21 cellular contexts compared by ENCODE assay signal in genomic region chrX:130649738-130650137, GRCh38.
DNase-seq lines count a peak whose midpoint lies in the region; ATAC-seq, FAIRE-seq and TF ChIP-seq lines count a peak whose summit lies in the region.
"Had no signal": no experiment of that assay in that cellular context is flagged by ENCODE, and none has a peak within 500 bp of the region (broad histone marks: within the 10 kb centered on the region; RNA-seq: fewer than 3 reads in every experiment).

No MANE protein-coding gene starts in this region.

- TF ChIP-seq POLR2A in A549 (IDR thresholded peaks at IDR 0.05; ENCODE audit: low read length) (no peak), gastroesophageal sphincter (IDR thresholded peaks at IDR 0.05) (no peak)

- H3K9me3 ChIP-seq in A549 (no peaks in the 10 kb centered on the region), HEK293 (ENCODE audit: control insufficient read depth, insufficient read depth, low read depth, low read length) (no peaks in the 10 kb centered on the region), gastroesophageal sphincter (no peaks in the 10 kb centered on the region)
- H3K9me3 ChIP-seq: Caco-2 had no signal

- TF ChIP-seq CTCF in A549 (IDR thresholded peaks at IDR 0.05), result no peak
- no peak for TF ChIP-seq CTCF in HEK293 (tag by site-specific recombination; IDR thresholded peaks at IDR 0.05)
- no peak for TF ChIP-seq CTCF in gastroesophageal sphincter (IDR thresholded peaks at IDR 0.05)

- ATAC-seq in A549 (no peak), gastroesophageal sphincter (no peak), HG03097 (IDR thresholded peaks at IDR 0.05; ENCODE audit: low FRiP score, unreplicated experiment) (no peak)
- ATAC-seq: CD8-positive, alpha-beta T cell had no signal

- POLR2A ChIA-PET in A549 (lab: Yijun Ruan, JAX), result no interaction called here
- POLR2A ChIA-PET in HEK293 (lab: Yijun Ruan, JAX), result no interaction called here

- FAIRE-seq in A549 (lab: Jason Lieb, UNC) (peak; percentile 73), GM18507 (lab: Jason Lieb, UNC) (peak; percentile 41)
- FAIRE-seq: A204.1, D721Med, G401.6, GM12891, GM19239 had no signal

- no peak overlapping the region for H3K4me2 ChIP-seq in A549
- H3K4me2 ChIP-seq: BLaER1 treated with 17β-estradiol and CSF1 and Interleukin-3, amounts not matched to agents 10 nM and 100 nM had no signal

- H3K4me3 ChIP-seq in A549 (no peak overlapping the region), HEK293 (ENCODE audit: low read depth, low read length) (no peak overlapping the region), gastroesophageal sphincter (no peak overlapping the region)
- H3K4me3 ChIP-seq: BLaER1 treated with 17β-estradiol and CSF1 and Interleukin-3, amounts not matched to agents 10 nM and 100 nM had no signal

- no peak for TF ChIP-seq EP300 in A549 (IDR thresholded peaks at IDR 0.05)
- no peak for TF ChIP-seq EP300 in gastroesophageal sphincter (IDR thresholded peaks at IDR 0.05)

- H3K4me1 ChIP-seq in A549 (no peaks in the 10 kb centered on the region), HEK293 (ENCODE audit: control insufficient read depth, insufficient read depth, low read length) (no peaks in the 10 kb centered on the region), gastroesophageal sphincter (no peaks in the 10 kb centered on the region)
- H3K4me1 ChIP-seq: BLaER1 treated with 17β-estradiol and CSF1 and Interleukin-3, amounts not matched to agents 10 nM and 100 nM; Caco-2 had no signal

- TF ChIP-seq RAD21 in A549 (conservative IDR thresholded peaks at IDR 0.05 in 1 of 2, IDR thresholded peaks at IDR 0.05 in 1 of 2), result no peak

- H3K36me3 ChIP-seq in HEK293 (ENCODE audit: control insufficient read depth in 2 of 2, insufficient read depth in 1 of 2, low read length in 2 of 2), result no peaks in the 10 kb centered on the region
- peaks cover 0 to 11% of the 10 kb centered on the region in 2 donors for H3K36me3 ChIP-seq in gastroesophageal sphincter

- no peak for DNase-seq in A549 (ENCODE audit: low read depth in 1 of 2, low spot score in 1 of 2)
- no peak for DNase-seq in GM18507 (ENCODE audit: extremely low spot score, insufficient read length, low read depth)
- no peak for DNase-seq in NCI-H82 (lab: John Stamatoyannopoulos, UW)
- DNase-seq: 8988T; AML-193; Caco-2; Calu3; CD4-positive, alpha-beta T cell; CD8-positive, alpha-beta T cell; DMS79 treated with DMSO at 0.1 percent for 48 hours; GF-D8 had no signal

- CTCF ChIA-PET in A549 (lab: Yijun Ruan, JAX) (no interaction called here), HEK293 (lab: Yijun Ruan, JAX) (no interaction called here)

- H3K27me3 ChIP-seq in gastroesophageal sphincter, result no peaks in the 10 kb centered on the region

- H3K27ac ChIP-seq in A549, result no peak overlapping the region
- H3K27ac ChIP-seq in HEK293 (ENCODE audit: extremely low read depth, low read depth, low read length), result no peak overlapping the region
- H3K27ac ChIP-seq in gastroesophageal sphincter, result no peak overlapping the region
- H3K27ac ChIP-seq: BLaER1 treated with 17β-estradiol and CSF1 and Interleukin-3, amounts not matched to agents 10 nM and 100 nM; C4-2B had no signal

TF ChIP-seq in A549, 52 proteins besides CTCF, POLR2A, EP300 and RAD21:
- TF ChIP-seq HES2 (IDR thresholded peaks at IDR 0.05), result no peak
- TF ChIP-seq REST (IDR thresholded peaks at IDR 0.05), result peak; percentile 40; the same call in 1 of the 2 replicates

TF ChIP-seq in HEK293, 187 proteins besides CTCF, POLR2A, EP300 and RAD21:
- TF ChIP-seq REST (tag by site-specific recombination; IDR thresholded peaks at IDR 0.05) (peak; percentile 75), ZNF433 (tag by site-specific recombination; IDR thresholded peaks at IDR 0.05; ENCODE audit: low read depth) (no peak)

Comparison
In these comparisons a context has a peak if more than half of its experiments do, and no peak if none do; other contexts are left out.
1. Of the 5 proteins assayed by ChIP-seq in both HEK293 and A549: peak only in HEK293: none; only in A549: none; in both: REST; in neither: 4.